In the genomic region with DNA sequence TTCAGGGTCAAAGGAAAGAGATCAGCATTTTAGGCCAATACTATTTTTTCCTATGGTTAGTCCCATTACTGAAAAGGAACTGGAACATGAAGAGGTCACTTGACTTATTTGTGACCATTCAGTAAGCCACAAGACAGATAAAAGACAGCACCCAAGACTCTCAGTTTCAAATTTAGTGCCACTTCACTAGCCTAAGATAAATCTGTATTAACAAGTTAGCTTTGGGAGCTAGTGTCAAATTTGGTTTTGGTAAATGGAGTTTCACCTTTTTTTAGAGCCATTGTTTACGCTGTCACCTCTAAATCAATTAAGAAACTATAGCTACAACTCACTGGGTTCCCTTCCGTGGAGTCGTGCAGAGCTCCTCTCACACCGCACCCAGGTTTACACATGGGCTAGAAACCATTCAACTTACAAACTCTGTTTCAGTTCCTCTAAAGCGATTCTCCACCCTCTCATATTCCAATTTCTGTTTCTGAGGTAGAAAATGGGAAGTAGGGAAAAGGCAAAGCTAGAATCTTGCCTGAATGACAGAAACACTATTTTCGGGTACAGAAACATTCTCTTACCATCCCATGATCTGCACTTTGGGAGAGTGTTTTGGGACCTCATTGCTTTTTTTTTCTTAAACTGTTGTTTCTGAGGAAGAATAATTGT, we compare ENCODE assay signal across 11 cellular contexts. TPM values are rescaled to one million over a fixed set of nuclear protein-coding genes. Genes with fewer than 3 reads are reported as not detected.
DNase-seq lines count a peak whose midpoint lies in the region; ATAC-seq and TF ChIP-seq lines count a peak whose summit lies in the region.
"Had no signal": no experiment of that assay in that cellular context is flagged by ENCODE, and none has a peak within 500 bp of the region (broad histone marks: within the 10 kb centered on the region; RNA-seq: fewer than 3 reads in every experiment).

No MANE protein-coding gene starts in this region.

- no peaks in the 10 kb centered on the region for H3K27me3 Mint-ChIP-seq in activated naive CD4-positive, alpha-beta T cell treated with anti-CD3 and anti-CD28 coated beads, Interleukin-2, amount 10 ng/mL, durations not matched to agents 7 days and 5 days

- 68 to 78% (median 72%) methylated on average over 6 of the region's 6 CpGs for WGBS in heart left ventricle, 4 donors

- BruUV-seq in PC-9 (replicated peaks; lab: Mats Ljungman, UMichigan), result no TSS peak

- no peak overlapping the region for H3K27ac Mint-ChIP-seq in activated naive CD4-positive, alpha-beta T cell treated with anti-CD3 and anti-CD28 coated beads, Interleukin-2, amount 10 ng/mL, durations not matched to agents 7 days and 5 days
- H3K27ac Mint-ChIP-seq: mesothelial cell of epicardium had no signal

- H3K9me2 ChIP-seq in PC-9 (ENCODE audit: insufficient read depth), result no peaks in the 10 kb centered on the region

- no peak for TF ChIP-seq CTCF in heart left ventricle (IDR thresholded peaks at IDR 0.05)
- no peak for TF ChIP-seq CTCF in omental fat pad (IDR thresholded peaks at IDR 0.05)
- TF ChIP-seq CTCF in PC-9 (conservative IDR thresholded peaks at IDR 0.05), result no peak

- no peak overlapping the region for H3K4me2 ChIP-seq in PC-9

- no peaks in the 10 kb centered on the region for H3K79me2 ChIP-seq in PC-9 (ENCODE audit: low read depth)

- peaks cover 0 to 69% (median 24%) of the 10 kb centered on the region in 9 donors for H3K36me3 ChIP-seq in heart left ventricle
- H3K36me3 ChIP-seq in PC-9 (ENCODE audit: low read depth), result no peaks in the 10 kb centered on the region

- no peak for TF ChIP-seq POLR2A in heart left ventricle (IDR thresholded peaks at IDR 0.05)

- H3K4me1 ChIP-seq in heart left ventricle (peaks cover 0 to 57% (median 26%) of the 10 kb centered on the region in 12 donors), PC-9 (replicated peaks; ENCODE audit: insufficient read depth) (no peaks in the 10 kb centered on the region)

- H4K20me1 ChIP-seq in PC-9 (ENCODE audit: insufficient read depth), result no peaks in the 10 kb centered on the region

- POLR2A ChIA-PET in PC-9 (lab: Charles Lee; ENCODE audit: unreplicated experiment), result interaction anchor here (0.5 kb wide), 1 partner anchor 15 kb away, joined by 4 read pairs; the partner anchor contains the start of gene CCDC32

- H3K36me3 Mint-ChIP-seq in activated naive CD4-positive, alpha-beta T cell treated with anti-CD3 and anti-CD28 coated beads, Interleukin-2, amount 10 ng/mL, durations not matched to agents 7 days and 5 days, result peaks cover 30% of the 10 kb centered on the region

- H3F3A ChIP-seq in PC-9 (ENCODE audit: insufficient read depth, low read depth), result no peaks in the 10 kb centered on the region

- H3K9me3 ChIP-seq in heart left ventricle, result no peaks in the 10 kb centered on the region
- H3K9me3 ChIP-seq in PC-9 (ENCODE audit: insufficient read depth, low read depth), result no peaks in the 10 kb centered on the region

- H3K27me3 ChIP-seq in heart left ventricle, result no peaks in the 10 kb centered on the region
- H3K27me3 ChIP-seq in PC-9 (ENCODE audit: insufficient read depth, low read depth), result no peaks in the 10 kb centered on the region

- H3K4me3 ChIP-seq in heart left ventricle, result no peak overlapping the region
- no peak overlapping the region for H3K4me3 ChIP-seq in PC-9

- CTCF ChIA-PET in activated naive CD4-positive, alpha-beta T cell treated with anti-CD3 and anti-CD28 coated beads, Interleukin-2, amount 10 ng/mL, durations not matched to agents 7 days and 5 days (lab: Charles Lee), result interaction anchor here (0.7 kb wide), 1 partner anchor 151 kb away, joined by 3 read pairs; no protein-coding TSS in a partner anchor
- CTCF ChIA-PET in PC-9 (lab: Charles Lee), result no interaction called here

- H2AFZ ChIP-seq in PC-9, result no peak overlapping the region

- DNase-seq in heart left ventricle (no peak), omental fat pad (ENCODE audit: low spot score) (no peak), HK-2 (ENCODE audit: unreplicated experiment) (no peak), PC-9 (no peak)
- no peak for DNase-seq in activated naive CD4-positive, alpha-beta T cell treated with anti-CD3 and anti-CD28 coated beads, Interleukin-2, amount 10 ng/mL, durations not matched to agents 7 days and 5 days
- DNase-seq: activated gamma-delta T cell, Karpas-422 had no signal

- intact Hi-C loops in heart left ventricle (cut with DNase I) (no loop called here), PC-9 (cut with micrococcal nuclease; ENCODE audit: unreplicated experiment) (no loop called here)

- H3K4me3 Mint-ChIP-seq in activated naive CD4-positive, alpha-beta T cell treated with anti-CD3 and anti-CD28 coated beads, Interleukin-2, amount 10 ng/mL, durations not matched to agents 7 days and 5 days, result no peak overlapping the region
- H3K4me3 Mint-ChIP-seq: mesothelial cell of epicardium had no signal

- no peaks in the 10 kb centered on the region for H3K4me1 Mint-ChIP-seq in activated naive CD4-positive, alpha-beta T cell treated with anti-CD3 and anti-CD28 coated beads, Interleukin-2, amount 10 ng/mL, durations not matched to agents 7 days and 5 days
- H3K4me1 Mint-ChIP-seq: mesothelial cell of epicardium had no signal

- no peaks in the 10 kb centered on the region for H3K9me3 Mint-ChIP-seq in activated naive CD4-positive, alpha-beta T cell treated with anti-CD3 and anti-CD28 coated beads, Interleukin-2, amount 10 ng/mL, durations not matched to agents 7 days and 5 days
- H3K9me3 Mint-ChIP-seq: mesothelial cell of epicardium had no signal

- H3K27ac ChIP-seq in heart left ventricle (peak overlapping the region; percentile 28 to 91 (median 82)), PC-9 (no peak overlapping the region)

- ATAC-seq in GM18511 (IDR thresholded peaks at IDR 0.05; ENCODE audit: unreplicated experiment), result peak; percentile 84
- ATAC-seq in GM21576 (IDR thresholded peaks at IDR 0.05; ENCODE audit: unreplicated experiment), result peak; percentile 68
- peak; percentile 65 for ATAC-seq in HG03442 (IDR thresholded peaks at IDR 0.05; ENCODE audit: unreplicated experiment)
- peak; percentile 14 to 38 (median 20) for ATAC-seq in heart left ventricle
- ATAC-seq in omental fat pad (ENCODE audit: low FRiP score), result no peak

RNA-seq across cellular contexts. Expression of gene CCDC32, which starts 14.3 kb away (rescaled TPM):
- total RNA-seq in heart left ventricle (10 to 100 TPM; 13.0 to 38.2 (median 23.6) TPM), omental fat pad (10 to 100 TPM; 26.0 to 37.2 (median 33.4) TPM), PC-9 (2021) (19.5 and 22.2 TPM in 2 replicates)
- polyA plus RNA-seq in heart left ventricle, result 10 to 100 TPM; 28.2 to 34.8 TPM

RNA-seq across cellular contexts. Expression of gene RPUSD2, which starts 18.6 kb away (rescaled TPM):
- total RNA-seq in heart left ventricle (10 to 100 TPM in 2 of 9 donors, 1 to 10 TPM in 7; 5.8 to 11.0 (median 9.0) TPM), omental fat pad (1 to 10 TPM; 2.3 to 7.8 (median 4.5) TPM), PC-9 (2021) (14.0 and 17.1 TPM in 2 replicates)
- 1 to 10 TPM; 8.5 to 9.0 TPM for polyA plus RNA-seq in heart left ventricle

RNA-seq across cellular contexts. Expression of gene KNL1, which starts 43.5 kb away (rescaled TPM):
- total RNA-seq in heart left ventricle (1 to 10 TPM in 4 of 9 donors, under 1 TPM in 4, not detected in 1; 0.11 to 5.9 (median 1.0) TPM), omental fat pad (1 to 10 TPM in 2 of 4 donors, under 1 TPM in 2; 0.19 to 3.5 (median 1.1) TPM), PC-9 (2021) (16.2 and 27.5 TPM in 2 replicates)
- polyA plus RNA-seq in heart left ventricle, result under 1 TPM; 0.04 to 0.07 TPM
